32 cellular contexts compared by ENCODE assay signal in the genomic region with DNA sequence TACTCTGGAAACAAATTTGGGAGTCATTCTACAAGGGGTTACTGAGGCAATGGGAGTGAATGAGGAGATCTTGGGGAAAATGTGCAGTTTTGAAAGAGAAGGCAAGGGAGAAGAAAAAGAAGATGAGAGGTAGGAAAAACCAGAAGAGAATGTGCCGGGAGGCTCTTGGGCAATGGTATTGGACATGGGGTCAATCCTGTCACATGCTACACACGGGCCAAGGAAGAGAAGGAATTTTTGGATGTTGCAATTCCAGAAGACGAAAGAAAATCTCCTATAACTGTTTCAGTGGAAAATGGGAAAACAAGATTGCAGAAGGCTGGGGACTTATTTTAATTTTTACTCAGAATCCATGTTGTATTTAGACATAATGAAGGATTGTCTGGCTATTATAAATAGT.
"Had no signal": no experiment of that assay in that cellular context is flagged by ENCODE, and none has a peak within 500 bp of the region (broad histone marks: within the 10 kb centered on the region; RNA-seq: fewer than 3 reads in every experiment).

No MANE protein-coding gene starts in this region.

- H3K27ac Mint-ChIP-seq: activated B cell treated with CpG ODN at 0.5 μM for 24 hours; activated CD4-positive, alpha-beta memory T cell treated with anti-CD3 and anti-CD28 coated beads, Interleukin-2, amount 10 ng/mL, durations not matched to agents 7 days and 5 days; activated CD4-positive, alpha-beta T cell treated with anti-CD3 and anti-CD28 coated beads for 36 hours; activated CD4-positive, alpha-beta T cell treated with anti-CD3 and anti-CD28 coated beads, Interleukin-2, amount 10 ng/mL, durations not matched to agents 7 days and 5 days; activated CD8-positive, alpha-beta memory T cell treated with anti-CD3 and anti-CD28 coated beads, Interleukin-2, amount 10 ng/mL, durations not matched to agents 7 days and 5 days; activated CD8-positive, alpha-beta T cell treated with anti-CD3 and anti-CD28 coated beads, Interleukin-2, amount 10 ng/mL, durations not matched to agents 7 days and 5 days; activated naive CD4-positive, alpha-beta T cell treated with anti-CD3 and anti-CD28 coated beads for 36 hours; activated naive CD4-positive, alpha-beta T cell treated with anti-CD3 and anti-CD28 coated beads, Interleukin-2, amount 50 U/mL, for 72 hours; activated naive CD8-positive, alpha-beta T cell treated with anti-CD3 and anti-CD28 coated beads for 36 hours; activated T-cell treated with anti-CD3 and anti-CD28 coated beads, Interleukin-2, amount 50 U/mL, for 24 hours; activated T-helper 2 cell treated with anti-CD3 and anti-CD28 coated beads, Interferon-gamma antibody, Interleukin-2, Interleukin-4, amounts not matched to agents 10 μg/mL and 5 μg/mL and 100 μg/mL, durations not matched to agents 14 hours and 24 hours and 36 hours; brain; T-cell; T-helper 17 cell had no signal

- H3K27me3 ChIP-seq: ascending aorta, cardiac muscle cell had no signal

- H3K4me3 Mint-ChIP-seq: activated B cell treated with CpG ODN at 0.5 μM for 24 hours; activated CD4-positive, alpha-beta memory T cell treated with anti-CD3 and anti-CD28 coated beads, Interleukin-2, amount 10 ng/mL, durations not matched to agents 7 days and 5 days; activated CD4-positive, alpha-beta T cell treated with anti-CD3 and anti-CD28 coated beads for 36 hours; activated CD4-positive, alpha-beta T cell treated with anti-CD3 and anti-CD28 coated beads, Interleukin-2, amount 10 ng/mL, durations not matched to agents 7 days and 5 days; activated CD8-positive, alpha-beta memory T cell treated with anti-CD3 and anti-CD28 coated beads, Interleukin-2, amount 10 ng/mL, durations not matched to agents 7 days and 5 days; activated CD8-positive, alpha-beta T cell treated with anti-CD3 and anti-CD28 coated beads, Interleukin-2, amount 10 ng/mL, durations not matched to agents 7 days and 5 days; activated naive CD4-positive, alpha-beta T cell treated with anti-CD3 and anti-CD28 coated beads for 36 hours; activated naive CD8-positive, alpha-beta T cell treated with anti-CD3 and anti-CD28 coated beads for 36 hours; activated T-cell treated with anti-CD3 and anti-CD28 coated beads, Interleukin-2, amount 50 U/mL, for 24 hours; brain; central memory CD8-positive, alpha-beta T cell; T-cell; T-helper 17 cell had no signal

- H3K4me3 ChIP-seq: ascending aorta, cardiac muscle cell had no signal

- H3K9me3 Mint-ChIP-seq: activated CD4-positive, alpha-beta memory T cell treated with anti-CD3 and anti-CD28 coated beads, Interleukin-2, amount 10 ng/mL, durations not matched to agents 7 days and 5 days; activated CD4-positive, alpha-beta T cell treated with anti-CD3 and anti-CD28 coated beads, Interleukin-2, amount 10 ng/mL, durations not matched to agents 7 days and 5 days; activated naive CD8-positive, alpha-beta T cell treated with anti-CD3 and anti-CD28 coated beads for 36 hours; activated T-cell treated with anti-CD3 and anti-CD28 coated beads, Interleukin-2, amount 50 U/mL, for 24 hours; activated T-helper 2 cell treated with anti-CD3 and anti-CD28 coated beads, Interferon-gamma antibody, Interleukin-2, Interleukin-4, amounts not matched to agents 10 μg/mL and 5 μg/mL and 100 μg/mL, durations not matched to agents 14 hours and 24 hours and 36 hours had no signal

- H3K4me1 Mint-ChIP-seq: activated B cell treated with CpG ODN at 0.5 μM for 24 hours; activated CD4-positive, alpha-beta memory T cell treated with anti-CD3 and anti-CD28 coated beads, Interleukin-2, amount 10 ng/mL, durations not matched to agents 7 days and 5 days; activated CD4-positive, alpha-beta T cell treated with anti-CD3 and anti-CD28 coated beads for 36 hours; activated CD4-positive, alpha-beta T cell treated with anti-CD3 and anti-CD28 coated beads, Interleukin-2, amount 10 ng/mL, durations not matched to agents 7 days and 5 days; activated CD8-positive, alpha-beta memory T cell treated with anti-CD3 and anti-CD28 coated beads, Interleukin-2, amount 10 ng/mL, durations not matched to agents 7 days and 5 days; activated naive CD8-positive, alpha-beta T cell treated with anti-CD3 and anti-CD28 coated beads for 36 hours; brain; central memory CD8-positive, alpha-beta T cell; T-cell; T-helper 17 cell had no signal

- ATAC-seq: activated CD4-positive, alpha-beta T cell treated with anti-CD3 and anti-CD28 coated beads for 36 hours; activated CD8-positive, alpha-beta memory T cell treated with anti-CD3 and anti-CD28 coated beads, Interleukin-2, amount 10 ng/mL, durations not matched to agents 7 days and 5 days; activated CD8-positive, alpha-beta T cell treated with anti-CD3 and anti-CD28 coated beads, Interleukin-2, amount 10 ng/mL, durations not matched to agents 7 days and 5 days; activated naive CD4-positive, alpha-beta T cell treated with anti-CD3 and anti-CD28 coated beads, Interleukin-2, amount 50 U/mL, for 72 hours; T-cell; T-helper 17 cell had no signal

- H3K9me3 ChIP-seq: ascending aorta had no signal

- H3K36me3 Mint-ChIP-seq: activated CD8-positive, alpha-beta memory T cell treated with anti-CD3 and anti-CD28 coated beads, Interleukin-2, amount 10 ng/mL, durations not matched to agents 7 days and 5 days; activated naive CD4-positive, alpha-beta T cell treated with anti-CD3 and anti-CD28 coated beads, Interleukin-2, amount 50 U/mL, for 72 hours; activated naive CD8-positive, alpha-beta T cell treated with anti-CD3 and anti-CD28 coated beads for 36 hours; T-cell had no signal

- H3K36me3 ChIP-seq: ascending aorta, cardiac muscle cell had no signal

- H3K4me1 ChIP-seq: ascending aorta had no signal

- DNase-seq: activated B cell treated with CpG ODN at 0.5 μM for 24 hours; activated CD4-positive, alpha-beta memory T cell treated with anti-CD3 and anti-CD28 coated beads, Interleukin-2, amount 10 ng/mL, durations not matched to agents 7 days and 5 days; activated CD4-positive, alpha-beta T cell treated with anti-CD3 and anti-CD28 coated beads for 1 hour; activated CD4-positive, alpha-beta T cell treated with anti-CD3 and anti-CD28 coated beads for 36 hours; activated CD4-positive, alpha-beta T cell treated with anti-CD3 and anti-CD28 coated beads for 48 hours; activated CD4-positive, alpha-beta T cell treated with anti-CD3 and anti-CD28 coated beads, Interleukin-2, amount 10 ng/mL, durations not matched to agents 7 days and 5 days; activated CD4-positive, alpha-beta T cell treated with anti-CD3 and anti-CD28 coated beads, Interleukin-2, amount 50 U/mL, for 48 hours; activated CD8-positive, alpha-beta memory T cell treated with anti-CD3 and anti-CD28 coated beads for 24 hours; activated CD8-positive, alpha-beta memory T cell treated with anti-CD3 and anti-CD28 coated beads, Interleukin-2, amount 10 ng/mL, durations not matched to agents 7 days and 5 days; activated CD8-positive, alpha-beta memory T cell treated with anti-CD3 and anti-CD28 coated beads, Interleukin-2, amount 50 U/mL, for 48 hours; activated CD8-positive, alpha-beta T cell treated with anti-CD3 and anti-CD28 coated beads, Interleukin-2, amount 10 ng/mL, durations not matched to agents 7 days and 5 days; activated effector memory CD4-positive, alpha-beta T cell treated with anti-CD3 and anti-CD28 coated beads, Interleukin-2, amount 50 U/mL, for 16 hours; activated gamma-delta T cell treated with Interleukin-2 at 50 U/mL for 16 hours; activated naive CD4-positive, alpha-beta T cell; activated naive CD4-positive, alpha-beta T cell treated with anti-CD3 and anti-CD28 coated beads for 36 hours; activated naive CD4-positive, alpha-beta T cell treated with anti-CD3 and anti-CD28 coated beads, Interleukin-2, amount 50 U/mL, for 16 hours; activated naive CD8-positive, alpha-beta T cell treated with anti-CD3 and anti-CD28 coated beads for 36 hours; activated T-cell treated with anti-CD3 and anti-CD28 coated beads, Interleukin-2, amount 50 U/mL, for 24 hours; activated T-cell treated with anti-CD3 and anti-CD28 coated beads, Interleukin-2, amount 50 U/mL, for 48 hours; amygdala; anterior cingulate cortex; caudate nucleus; cerebellar nuclear complex; T-cell; T-helper 17 cell; T1000 had no signal

- H3K27me3 Mint-ChIP-seq: activated B cell treated with CpG ODN at 0.5 μM for 24 hours; activated CD4-positive, alpha-beta memory T cell treated with anti-CD3 and anti-CD28 coated beads, Interleukin-2, amount 10 ng/mL, durations not matched to agents 7 days and 5 days; activated CD4-positive, alpha-beta T cell treated with anti-CD3 and anti-CD28 coated beads, Interleukin-2, amount 10 ng/mL, durations not matched to agents 7 days and 5 days; activated CD8-positive, alpha-beta memory T cell treated with anti-CD3 and anti-CD28 coated beads, Interleukin-2, amount 10 ng/mL, durations not matched to agents 7 days and 5 days; activated naive CD8-positive, alpha-beta T cell treated with anti-CD3 and anti-CD28 coated beads for 36 hours; activated T-cell treated with anti-CD3 and anti-CD28 coated beads, Interleukin-2, amount 50 U/mL, for 24 hours; central memory CD8-positive, alpha-beta T cell; T-helper 17 cell had no signal
